20 cellular contexts compared by ENCODE assay signal in genomic region chr2:3257842-3258241, GRCh38.
DNase-seq lines count a peak whose midpoint lies in the region; TF ChIP-seq lines count a peak whose summit lies in the region.
"Had no signal": no experiment of that assay in that cellular context is flagged by ENCODE, and none has a peak within 500 bp of the region (broad histone marks: within the 10 kb centered on the region; RNA-seq: fewer than 3 reads in every experiment).

No MANE protein-coding gene starts in this region.

- H2AK5ac ChIP-seq in H9 (ENCODE audit: insufficient read length, low read length): no peak overlapping the region

- DNase-seq in H9 (no peak), cerebellar cortex (ENCODE audit: low spot score) (peak; percentile 39), neural progenitor cell (ENCODE audit: low spot score) (no peak), NCI-H146 treated with DMSO at 0.1 percent for 48 hours (lab: John Stamatoyannopoulos, UW; ENCODE audit: unreplicated experiment) (no peak), HPDE6-E6E7 (ENCODE audit: extremely low spot score) (no peak)
- DNase-seq in activated CD4-positive, alpha-beta T cell treated with anti-CD3 and anti-CD28 coated beads for 1 hour: no peak
- DNase-seq: activated CD4-positive, alpha-beta memory T cell treated with anti-CD3 and anti-CD28 coated beads, Interleukin-2, amount 10 ng/mL, durations not matched to agents 7 days and 5 days; activated CD4-positive, CD25-positive, alpha-beta regulatory T cell treated with anti-CD3 and anti-CD28 coated beads, Interleukin-2, amount 50 U/mL, for 72 hours; CD4-positive, alpha-beta memory T cell; GOT3; HFFc6; NCI-H187 treated with DMSO at 0.1 percent for 48 hours; NCI-H2227 treated with DMSO at 0.1 percent for 48 hours; pancreas; Right ventricle myocardium superior; stimulated activated naive CD4-positive, alpha-beta T cell; upper lobe of right lung had no signal

- H3K4me1 Mint-ChIP-seq in H9: peaks cover 6 to 11% of the 10 kb centered on the region in 2 experiments
- H3K4me1 Mint-ChIP-seq in neural progenitor cell: peaks cover 37% of the 10 kb centered on the region
- H3K4me1 Mint-ChIP-seq: activated CD4-positive, alpha-beta memory T cell treated with anti-CD3 and anti-CD28 coated beads, Interleukin-2, amount 10 ng/mL, durations not matched to agents 7 days and 5 days had no signal

- H3K4me3 Mint-ChIP-seq in H9 (no peak overlapping the region), neural progenitor cell (peak overlapping the region; percentile 2)
- H3K4me3 Mint-ChIP-seq: activated CD4-positive, alpha-beta memory T cell treated with anti-CD3 and anti-CD28 coated beads, Interleukin-2, amount 10 ng/mL, durations not matched to agents 7 days and 5 days; activated naive CD4-positive, alpha-beta T cell treated with anti-CD3 and anti-CD28 coated beads, Interleukin-2, amount 50 U/mL, for 24 hours; CD4-positive, alpha-beta memory T cell; HFFc6; natural killer cell treated with Interleukin-12 subunit alpha and Interleukin-12 subunit beta and Interleukin-15 and Interleukin-18, amount 100 ng/mL, for 72 hours had no signal

- H3K14ac ChIP-seq in H9 (ENCODE audit: insufficient read depth, low read length): no peak overlapping the region

- H3K4me1 ChIP-seq in BLaER1 (peaks cover 54% of the 10 kb centered on the region), H9 (ENCODE audit: insufficient read depth, low read length) (no peaks in the 10 kb centered on the region; the same call in 1 of the 2 replicates), neural progenitor cell (no peaks in the 10 kb centered on the region)
- H3K4me1 ChIP-seq: pancreas, upper lobe of right lung had no signal

- no peak overlapping the region for H2BK5ac ChIP-seq in H9 (ENCODE audit: insufficient read length, low read length)

- H3K27ac Mint-ChIP-seq in H9 (no peak overlapping the region), neural progenitor cell (no peak overlapping the region)
- H3K27ac Mint-ChIP-seq: activated CD4-positive, alpha-beta memory T cell treated with anti-CD3 and anti-CD28 coated beads, Interleukin-2, amount 10 ng/mL, durations not matched to agents 7 days and 5 days; activated naive CD4-positive, alpha-beta T cell treated with anti-CD3 and anti-CD28 coated beads, Interleukin-2, amount 50 U/mL, for 24 hours; HFFc6 had no signal

- peak overlapping the region; percentile 51 for H3K4me3 ChIP-seq in BLaER1
- no peak overlapping the region for H3K4me3 ChIP-seq in neural progenitor cell
- H3K4me3 ChIP-seq: pancreas, upper lobe of right lung had no signal

- no peaks in the 10 kb centered on the region for H3K79me2 ChIP-seq in H9 (ENCODE audit: insufficient read depth, low read length)
- peaks cover under 1% of the 10 kb centered on the region for H3K79me2 ChIP-seq in neural progenitor cell (ENCODE audit: low read depth)

- no peak overlapping the region for H2BK15ac ChIP-seq in H9 (ENCODE audit: low read depth, low read length)

- no peaks in the 10 kb centered on the region for H3K23me2 ChIP-seq in H9 (ENCODE audit: insufficient read length, low read depth, low read length, poor library complexity, severe bottlenecking)

- H4K20me1 ChIP-seq in BLaER1 (no peaks in the 10 kb centered on the region), H9 (ENCODE audit: control insufficient read depth, insufficient read depth, insufficient read length) (no peaks in the 10 kb centered on the region), neural progenitor cell (ENCODE audit: low read depth) (peaks cover 68% of the 10 kb centered on the region)

- no peak overlapping the region for H2BK12ac ChIP-seq in H9 (ENCODE audit: insufficient read length, low read depth, low read length)

- H4K91ac ChIP-seq in H9 (ENCODE audit: insufficient read length, low read depth, low read length): no peak overlapping the region

- no peak overlapping the region for H4K5ac ChIP-seq in H9 (ENCODE audit: insufficient read length, low read depth, low read length)

- TF ChIP-seq CTCF in H9 (conservative IDR thresholded peaks at IDR 0.05) (peak; percentile 16; the same call in 1 of the 3 replicates), neural progenitor cell (IDR thresholded peaks at IDR 0.05) (no peak)

- peaks cover 19% of the 10 kb centered on the region for H3K36me3 ChIP-seq in BLaER1
- no peaks in the 10 kb centered on the region for H3K36me3 ChIP-seq in neural progenitor cell
- H3K36me3 ChIP-seq: pancreas, upper lobe of right lung had no signal

- whole genome bisulfite sequencing in H9 (ENCODE audit: extremely low coverage, insufficient read length, low lambda C conversion rate): no CpG with 5 or more reads among the region's 7 CpGs

- H2AFZ ChIP-seq in H9 (ENCODE audit: low read length) (no peak overlapping the region), neural progenitor cell (replicated peaks) (no peak overlapping the region)

- peaks cover 3% of the 10 kb centered on the region for H3K27me3 Mint-ChIP-seq in H9 (ENCODE audit: low read depth)
- H3K27me3 Mint-ChIP-seq in neural progenitor cell (ENCODE audit: insufficient read depth, low read depth): peaks cover 13% of the 10 kb centered on the region
- H3K27me3 Mint-ChIP-seq: activated CD4-positive, alpha-beta memory T cell treated with anti-CD3 and anti-CD28 coated beads, Interleukin-2, amount 10 ng/mL, durations not matched to agents 7 days and 5 days; activated naive CD4-positive, alpha-beta T cell treated with anti-CD3 and anti-CD28 coated beads, Interleukin-2, amount 50 U/mL, for 24 hours; CD4-positive, alpha-beta memory T cell; natural killer cell treated with Interleukin-12 subunit alpha and Interleukin-12 subunit beta and Interleukin-15 and Interleukin-18, amount 100 ng/mL, for 72 hours had no signal

- H3K27me3 ChIP-seq in BLaER1 (no peaks in the 10 kb centered on the region), H9 (ENCODE audit: insufficient read depth, low read length) (no peaks in the 10 kb centered on the region), neural progenitor cell (peaks cover 49% of the 10 kb centered on the region)
- H3K27me3 ChIP-seq: pancreas, upper lobe of right lung had no signal

- H3K4me2 ChIP-seq in BLaER1 (peak overlapping the region; percentile 96), H9 (ENCODE audit: insufficient read depth, insufficient read length, low read length) (no peak overlapping the region), neural progenitor cell (no peak overlapping the region)

- H3K79me1 ChIP-seq in H9 (ENCODE audit: insufficient read depth, low read depth, low read length, poor library complexity, severe bottlenecking): no peaks in the 10 kb centered on the region

- H3K56ac ChIP-seq in H9 (ENCODE audit: insufficient read length, low read depth, low read length): no peak overlapping the region

- H3K23ac ChIP-seq in H9 (ENCODE audit: insufficient read length, low read depth, low read length): no peak overlapping the region

- no peak overlapping the region for H3K4ac ChIP-seq in H9 (ENCODE audit: low read depth, low read length)

- no peak overlapping the region for H3T11ph ChIP-seq in H9 (ENCODE audit: low read length)

- no peak overlapping the region for H4K8ac ChIP-seq in H9 (replicated peaks; ENCODE audit: insufficient read length, low read depth, low read length)

- H3K9ac ChIP-seq in BLaER1 (no peak overlapping the region), H9 (ENCODE audit: extremely low read depth, insufficient read length, low read length) (no peak overlapping the region), neural progenitor cell (no peak overlapping the region)

- H3K36me3 Mint-ChIP-seq in H9 (ENCODE audit: insufficient read depth in 1 of 3, low read depth in 3 of 3) (peaks cover 3 to 9% (median 7%) of the 10 kb centered on the region in 3 experiments; a peak in 6 of 7 replicates), neural progenitor cell (peaks cover 16% of the 10 kb centered on the region)

- H3K9me3 Mint-ChIP-seq in H9 (peaks cover 0 to 2% of the 10 kb centered on the region in 2 experiments; a peak in 1 of 5 replicates), neural progenitor cell (no peaks in the 10 kb centered on the region)
- H3K9me3 Mint-ChIP-seq: activated CD4-positive, alpha-beta memory T cell treated with anti-CD3 and anti-CD28 coated beads, Interleukin-2, amount 10 ng/mL, durations not matched to agents 7 days and 5 days; activated naive CD4-positive, alpha-beta T cell treated with anti-CD3 and anti-CD28 coated beads, Interleukin-2, amount 50 U/mL, for 24 hours; CD4-positive, alpha-beta memory T cell; HFFc6; natural killer cell treated with Interleukin-12 subunit alpha and Interleukin-12 subunit beta and Interleukin-15 and Interleukin-18, amount 100 ng/mL, for 72 hours had no signal

- H3F3A ChIP-seq in neural progenitor cell (ENCODE audit: low read depth): no peaks in the 10 kb centered on the region

- no peak overlapping the region for H2BK20ac ChIP-seq in H9 (ENCODE audit: low read depth, low read length, poor library complexity, severe bottlenecking)

- H3K27ac ChIP-seq in BLaER1 (no peak overlapping the region), H9 (ENCODE audit: insufficient read length, low read depth, low read length) (no peak overlapping the region), neural progenitor cell (no peak overlapping the region)
- H3K27ac ChIP-seq: pancreas, upper lobe of right lung had no signal

- H2BK120ac ChIP-seq in H9 (ENCODE audit: low read depth, low read length, poor library complexity, severe bottlenecking): no peak overlapping the region

- H3K9me3 ChIP-seq in BLaER1: no peaks in the 10 kb centered on the region
- no peaks in the 10 kb centered on the region for H3K9me3 ChIP-seq in H9 (ENCODE audit: control insufficient read depth, low read depth, low read length)
- H3K9me3 ChIP-seq in neural progenitor cell (ENCODE audit: low read depth): no peaks in the 10 kb centered on the region
- H3K9me3 ChIP-seq: pancreas, upper lobe of right lung had no signal

- H3K18ac ChIP-seq in H9 (ENCODE audit: insufficient read length, low read depth, low read length): no peak overlapping the region
